ENCODE assay signal across 20 cellular contexts in the genomic region with DNA sequence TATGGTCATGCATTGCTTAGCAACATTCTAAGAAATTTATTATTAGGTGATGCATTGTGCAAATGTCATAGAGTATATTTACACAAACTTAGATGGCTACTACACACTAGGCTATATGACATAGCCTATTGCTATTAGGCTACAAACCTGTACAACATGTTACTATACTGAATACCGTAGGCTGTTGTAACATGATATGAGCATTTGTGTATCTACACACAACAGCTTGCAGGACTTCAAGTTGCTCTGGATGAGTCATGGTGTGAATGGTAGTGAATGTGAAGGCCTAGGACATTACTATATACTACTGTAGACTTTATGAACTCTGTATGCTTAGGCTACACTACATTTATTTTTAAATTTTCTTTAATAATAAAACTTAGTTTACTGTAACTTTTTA.
A peak's percentile ranks its signal among the peaks of the same experiment; 100 is the strongest.
DNase-seq lines count a peak whose midpoint lies in the region; ATAC-seq, FAIRE-seq and TF ChIP-seq lines count a peak whose summit lies in the region.
"Had no signal": no experiment of that assay in that cellular context is flagged by ENCODE, and none has a peak within 500 bp of the region (broad histone marks: within the 10 kb centered on the region; RNA-seq: fewer than 3 reads in every experiment).

No MANE protein-coding gene starts in this region.

- WGBS in IMR-90 (ENCODE audit: extremely low coverage in 2 of 2, insufficient read length in 1 of 2), 2 experiments, result no CpG with 5 or more reads among the region's 1 CpG
- WGBS in K562 (ENCODE audit: insufficient coverage, low coverage, missing lambda C conversion rate), result 0% methylated on average over 1 of the region's 1 CpG

- no peak overlapping the region for H4K5ac ChIP-seq in IMR-90 (ENCODE audit: low read depth, low read length)

- no peak overlapping the region for H2BK120ac ChIP-seq in IMR-90 (ENCODE audit: low read depth, low read length)

- no peak overlapping the region for H3K9ac ChIP-seq in IMR-90 (ENCODE audit: low read depth, low read length)
- H3K9ac ChIP-seq in K562 (ENCODE audit: insufficient read depth in 1 of 2, low read depth in 2 of 2, low read length in 2 of 2), result no peak overlapping the region
- H3K9ac ChIP-seq in keratinocyte (ENCODE audit: control insufficient read depth, extremely low read depth, insufficient read depth, low read length), result no peak overlapping the region
- H3K9ac ChIP-seq: BLaER1 had no signal

- H3K79me2 ChIP-seq in K562 (ENCODE audit: control insufficient read depth, insufficient read depth, low read length) (no peaks in the 10 kb centered on the region), keratinocyte (ENCODE audit: control insufficient read depth, insufficient read depth, low read length) (no peaks in the 10 kb centered on the region)

- no peak for TF ChIP-seq POLR2A in IMR-90 (IDR thresholded peaks at IDR 0.05; ENCODE audit: low read depth, low read length)
- TF ChIP-seq POLR2A in K562 (conservative IDR thresholded peaks at IDR 0.05), result no peak

- no peak overlapping the region for H3K18ac ChIP-seq in IMR-90 (ENCODE audit: low read depth, low read length)

- ATAC-seq in IMR-90 (ENCODE audit: low read depth) (peak; percentile 99), K562 (peak; percentile 46; the same call in 2 of the 3 replicates), lower lobe of right lung (no peak), HG03342 (IDR thresholded peaks at IDR 0.05; ENCODE audit: unreplicated experiment) (no peak)
- ATAC-seq: effector memory CD8-positive, alpha-beta T cell; GM12878; naive thymus-derived CD8-positive, alpha-beta T cell had no signal

- H3K4me3 ChIP-seq in IMR-90 (ENCODE audit: insufficient read depth, low read depth, low read length) (no peak overlapping the region), K562 (no peak overlapping the region), keratinocyte (ENCODE audit: control insufficient read depth in 2 of 3, extremely low read depth in 1 of 3, insufficient read depth in 2 of 3, low read depth in 1 of 3, low read length in 3 of 3) (no peak overlapping the region), lower lobe of right lung (no peak overlapping the region)
- H3K4me3 ChIP-seq: BLaER1, cardiac muscle cell, GM12878, left ventricle myocardium inferior, SJSA1, tibial artery had no signal

- no peak overlapping the region for H3K23ac ChIP-seq in IMR-90 (ENCODE audit: low read depth, low read length)

- no peak overlapping the region for H2BK5ac ChIP-seq in IMR-90 (ENCODE audit: low read depth, low read length, poor library complexity, severe bottlenecking)

- intact Hi-C loops in IMR-90 (cut with micrococcal nuclease), result no loop called here
- intact Hi-C loops in K562 (cut with micrococcal nuclease), result no loop called here
- intact Hi-C loops in lower lobe of right lung (cut with DNase I), result no loop called here

- H2BK15ac ChIP-seq in IMR-90 (ENCODE audit: low read depth, low read length), result no peak overlapping the region

- FAIRE-seq in K562 (lab: Jason Lieb, UNC), result no peak
- peak; percentile 69 for FAIRE-seq in keratinocyte (lab: Jason Lieb, UNC)
- FAIRE-seq: GM12878 had no signal

- dilution Hi-C loops in IMR-90 (cut with HindIII; ENCODE audit: low sequenced_read_pairs, unreplicated experiment) (no loop called here), keratinocyte (cut with MboI; ENCODE audit: extremely low pct_ligation_motif_present, low sequenced_read_pairs) (no loop called here)

- H3K27me3 ChIP-seq in IMR-90 (ENCODE audit: control insufficient read depth, insufficient read depth, low read length) (no peaks in the 10 kb centered on the region), K562 (ENCODE audit: control insufficient read depth in 2 of 2, insufficient read depth in 2 of 2, low read length in 2 of 2) (no peaks in the 10 kb centered on the region), keratinocyte (ENCODE audit: control insufficient read depth, extremely low read depth, insufficient read depth, low read length) (no peaks in the 10 kb centered on the region), lower lobe of right lung (ENCODE audit: low read depth) (no peaks in the 10 kb centered on the region)
- H3K27me3 ChIP-seq: BLaER1, cardiac muscle cell, SJSA1, tibial artery had no signal

- TF ChIP-seq CTCF in IMR-90 (conservative IDR thresholded peaks at IDR 0.05; ENCODE audit: low read depth, low read length), result no peak
- no peak for TF ChIP-seq CTCF in K562 (IDR thresholded peaks at IDR 0.05 in 2 of 3, conservative IDR thresholded peaks at IDR 0.05 in 1 of 3; ENCODE audit: insufficient read depth in 2 of 3, low read depth in 1 of 3, low read length in 3 of 3)
- no peak for TF ChIP-seq CTCF in keratinocyte (optimal IDR thresholded peaks at IDR 0.05 in 1 of 3, IDR thresholded peaks at IDR 0.05 in 1 of 3, conservative IDR thresholded peaks at IDR 0.05 in 1 of 3; ENCODE audit: extremely low read depth in 1 of 3, insufficient read depth in 2 of 3, low read length in 3 of 3)
- TF ChIP-seq CTCF in GM13976 (IDR thresholded peaks at IDR 0.05; ENCODE audit: borderline replicate concordance, control extremely low read depth, extremely low read depth, insufficient read depth, missing control alignments), result no peak
- TF ChIP-seq CTCF in lower lobe of right lung (IDR thresholded peaks at IDR 0.05), result no peak

- no peak overlapping the region for H2AK9ac ChIP-seq in IMR-90 (replicated peaks; ENCODE audit: low read depth, low read length, poor library complexity)

- H4K20me1 ChIP-seq in IMR-90 (ENCODE audit: insufficient read depth, low read length), result no peaks in the 10 kb centered on the region
- no peaks in the 10 kb centered on the region for H4K20me1 ChIP-seq in K562 (replicated peaks; ENCODE audit: control insufficient read depth, insufficient read depth, low read length)
- H4K20me1 ChIP-seq in keratinocyte (ENCODE audit: control insufficient read depth, extremely low read depth, insufficient read depth, low read length), result no peaks in the 10 kb centered on the region
- H4K20me1 ChIP-seq: BLaER1 had no signal

- H3K56ac ChIP-seq in IMR-90 (ENCODE audit: extremely low read depth, insufficient read depth, low read length), result no peak overlapping the region

- H3K27ac ChIP-seq in IMR-90 (ENCODE audit: insufficient read depth, low read length), result no peak overlapping the region
- no peak overlapping the region; the same call in 2 of the 3 replicates for H3K27ac ChIP-seq in K562 (ENCODE audit: extremely low read depth, low read depth, low read length)
- H3K27ac ChIP-seq in keratinocyte (ENCODE audit: control insufficient read depth, insufficient read depth, low read length), result no peak overlapping the region
- H3K27ac ChIP-seq in lower lobe of right lung, result no peak overlapping the region
- H3K27ac ChIP-seq: BLaER1, cardiac muscle cell, left ventricle myocardium inferior, SJSA1, tibial artery had no signal

- H4K91ac ChIP-seq in IMR-90 (ENCODE audit: insufficient read depth, low read depth, low read length), result no peak overlapping the region

- peaks cover 14% of the 10 kb centered on the region for H3K9me3 ChIP-seq in IMR-90 (ENCODE audit: control insufficient read depth, insufficient read depth, low read length)
- no peaks in the 10 kb centered on the region for H3K9me3 ChIP-seq in K562 (replicated peaks; ENCODE audit: control insufficient read depth, insufficient read depth, low read depth, low read length)
- peaks cover 5% of the 10 kb centered on the region for H3K9me3 ChIP-seq in keratinocyte (ENCODE audit: control insufficient read depth, low read depth, low read length)
- peaks cover 18% of the 10 kb centered on the region for H3K9me3 ChIP-seq in lower lobe of right lung

- DNase-seq in DMS 273 treated with DMSO at 0.1 percent for 48 hours (lab: John Stamatoyannopoulos, UW), result peak; percentile 38
- DNase-seq in IMR-90, result peak; percentile 93
- DNase-seq in K562 (ENCODE audit: extremely low read depth in 1 of 4, low spot score in 3 of 4), result peak in 2 of 4 experiments; percentile 8 to 18
- peak; percentile 23 for DNase-seq in keratinocyte (ENCODE audit: low read depth, low spot score)
- no peak for DNase-seq in GM13976 (ENCODE audit: low spot score)
- DNase-seq in NCI-H2029 (lab: John Stamatoyannopoulos, UW), result no peak
- DNase-seq in lower lobe of right lung, result no peak
- DNase-seq: activated gamma-delta T cell treated with Interleukin-2 at 50 U/mL for 16 hours; effector memory CD8-positive, alpha-beta T cell; left ventricle myocardium inferior; naive thymus-derived CD8-positive, alpha-beta T cell; NCI-H187; retina; stimulated activated CD4-positive, alpha-beta T cell treated with anti-CD3 and anti-CD28 coated beads, Interleukin-2, amount 100 ng/mL, for 24 hours; tibial artery had no signal

- H3K4me2 ChIP-seq in IMR-90 (ENCODE audit: low read depth, low read length) (no peak overlapping the region; the same call in 1 of the 2 replicates), K562 (ENCODE audit: insufficient read depth, low read length) (no peak overlapping the region), keratinocyte (ENCODE audit: control insufficient read depth, extremely low read depth, insufficient read depth, low read depth, low read length) (no peak overlapping the region)
- H3K4me2 ChIP-seq: BLaER1 had no signal

- in situ Hi-C loops in IMR-90 (cut with MboI; ENCODE audit: low sequenced_read_pairs), result no loop called here
- in situ Hi-C loops in K562 (cut with MboI), result loop anchor here (10.0 to 25.0 kb wide), 2 partner anchors 512 to 899 kb away; a partner anchor contains a TSS
- in situ Hi-C loops in GM13976 (cut with MboI; ENCODE audit: low sequenced_read_pairs, unreplicated experiment), result no loop called here

- TF ChIP-seq EP300 in K562 (IDR thresholded peaks at IDR 0.05; ENCODE audit: low read length), result no peak

- H2BK20ac ChIP-seq in IMR-90 (ENCODE audit: low read depth, low read length), result no peak overlapping the region

- BruUV-seq in IMR-90 (replicated peaks; lab: Mats Ljungman, UMichigan) (no TSS peak), K562 (replicated peaks; lab: Mats Ljungman, UMichigan) (no TSS peak)

- no peak overlapping the region for H2AK5ac ChIP-seq in IMR-90 (ENCODE audit: low read depth, low read length)

- no peaks in the 10 kb centered on the region for H3K36me3 ChIP-seq in IMR-90 (ENCODE audit: control insufficient read depth, insufficient read depth, low read length)
- H3K36me3 ChIP-seq in K562 (ENCODE audit: control insufficient read depth, insufficient read depth, low read length), result no peaks in the 10 kb centered on the region
- no peaks in the 10 kb centered on the region for H3K36me3 ChIP-seq in keratinocyte (ENCODE audit: control insufficient read depth in 2 of 2, extremely low read depth in 1 of 2, insufficient read depth in 2 of 2, low read length in 2 of 2)
- no peaks in the 10 kb centered on the region for H3K36me3 ChIP-seq in lower lobe of right lung
- H3K36me3 ChIP-seq: cardiac muscle cell, left ventricle myocardium inferior, SJSA1, tibial artery had no signal

- POLR2A ChIA-PET in IMR-90 (lab: Charles Lee; ENCODE audit: unreplicated experiment) (interaction anchor here (0.5 kb wide), 1 partner anchor 203 kb away, joined by 5 read pairs; no protein-coding TSS in a partner anchor), K562 (lab: Yijun Ruan, JAX) (no interaction called here)

- no peak overlapping the region for H3K4ac ChIP-seq in IMR-90 (ENCODE audit: low read depth, low read length)

- CTCF ChIA-PET in IMR-90 (lab: Yijun Ruan, JAX) (interaction anchor here (0.6 to 1.3 kb wide), 3 partner anchors 9 to 36 kb away, joined by 3 to 4 read pairs (median 3); no protein-coding TSS in a partner anchor), K562 (lab: Yijun Ruan, JAX; ENCODE audit: low intra/inter-chr PET ratio) (no interaction called here)

- H3K79me1 ChIP-seq in IMR-90 (ENCODE audit: low read depth in 1 of 2, low read length in 2 of 2), result no peaks in the 10 kb centered on the region

- H4K8ac ChIP-seq in IMR-90 (ENCODE audit: low read depth in 2 of 2, low read length in 2 of 2), result no peak overlapping the region

- TF ChIP-seq RAD21 in IMR-90 (IDR thresholded peaks at IDR 0.05; ENCODE audit: low read length) (no peak), K562 (CRISPR knock-in tag; conservative IDR thresholded peaks at IDR 0.05 in 1 of 2, IDR thresholded peaks at IDR 0.05 in 1 of 2) (no peak)

- H3K4me1 ChIP-seq in IMR-90 (ENCODE audit: control insufficient read depth, insufficient read depth, low read length) (no peaks in the 10 kb centered on the region), K562 (replicated peaks in 1 of 2; ENCODE audit: control insufficient read depth in 2 of 2, insufficient read depth in 2 of 2, low read length in 2 of 2) (no peaks in the 10 kb centered on the region; a peak in 1 of 5 replicates), keratinocyte (ENCODE audit: control insufficient read depth, extremely low read depth, insufficient read depth, low read length) (no peaks in the 10 kb centered on the region), lower lobe of right lung (no peaks in the 10 kb centered on the region)
- H3K4me1 ChIP-seq: BLaER1, left ventricle myocardium inferior, tibial artery had no signal

- H3K14ac ChIP-seq in IMR-90 (replicated peaks; ENCODE audit: low read depth, low read length), result no peak overlapping the region

- H2AFZ ChIP-seq in IMR-90 (replicated peaks; ENCODE audit: low read length, poor library complexity) (no peak overlapping the region), K562 (ENCODE audit: low read depth, low read length) (no peak overlapping the region), keratinocyte (ENCODE audit: control insufficient read depth, low read length) (no peak overlapping the region)

- H3K9me1 ChIP-seq in IMR-90 (ENCODE audit: insufficient read depth, low read length) (no peaks in the 10 kb centered on the region), K562 (ENCODE audit: control insufficient read depth, insufficient read depth, low read length) (no peaks in the 10 kb centered on the region), keratinocyte (ENCODE audit: control insufficient read depth, extremely low read depth, insufficient read depth, low read length) (no peaks in the 10 kb centered on the region)

Comparison
In these comparisons a context has a peak if more than half of its experiments do, and no peak if none do; other contexts are left out.
1. DNase-seq: peak in DMS 273 treated with DMSO at 0.1 percent for 48 hours (single experiment), IMR-90 (single experiment) and keratinocyte (single experiment); none in GM13976 (single experiment), NCI-H2029 (single experiment) and lower lobe of right lung (single experiment).
2. ATAC-seq: peak in IMR-90 (single experiment) and K562 (single experiment); none in lower lobe of right lung (0 of 2) and HG03342 (single experiment).